ENCODE assay signal across 13 cellular contexts in genomic region chr13:20869540-20869939, GRCh38. TPM values are rescaled to one million over a fixed set of nuclear protein-coding genes. Genes with fewer than 3 reads are reported as not detected.
DNase-seq lines count a peak whose midpoint lies in the region; ATAC-seq, FAIRE-seq and TF ChIP-seq lines count a peak whose summit lies in the region.
"Had no signal": no experiment of that assay in that cellular context is flagged by ENCODE, and none has a peak within 500 bp of the region (broad histone marks: within the 10 kb centered on the region; RNA-seq: fewer than 3 reads in every experiment).

No MANE protein-coding gene starts in this region.

- peaks cover 15% of the 10 kb centered on the region for H3K4me1 Mint-ChIP-seq in MCF 10A (ENCODE audit: insufficient read depth, unreplicated experiment)
- peaks cover 6% of the 10 kb centered on the region for H3K4me1 Mint-ChIP-seq in activated CD8-positive, alpha-beta memory T cell treated with anti-CD3 and anti-CD28 coated beads, Interleukin-2, amount 10 ng/mL, durations not matched to agents 7 days and 5 days

- H3K27me3 Mint-ChIP-seq in MCF 10A (ENCODE audit: insufficient read depth, unreplicated experiment), result no peaks in the 10 kb centered on the region
- no peaks in the 10 kb centered on the region for H3K27me3 Mint-ChIP-seq in activated CD8-positive, alpha-beta memory T cell treated with anti-CD3 and anti-CD28 coated beads, Interleukin-2, amount 10 ng/mL, durations not matched to agents 7 days and 5 days

- H3K4me2 ChIP-seq in mammary epithelial cell (ENCODE audit: insufficient read depth, low read depth, low read length) (no peak overlapping the region), PC-3 (ENCODE audit: low read length) (no peak overlapping the region)
- H3K4me2 ChIP-seq: BLaER1 treated with 17β-estradiol and CSF1 and Interleukin-3, amounts not matched to agents 10 nM and 100 nM; KMS-11 had no signal

- peak; percentile 39 for FAIRE-seq in small intestine (lab: Jason Lieb, UNC)

- H3K9me2 ChIP-seq in PC-3 (replicated peaks; ENCODE audit: low read length), result no peaks in the 10 kb centered on the region

- H3K9me3 Mint-ChIP-seq in MCF 10A (ENCODE audit: unreplicated experiment), result no peaks in the 10 kb centered on the region
- H3K9me3 Mint-ChIP-seq in activated CD8-positive, alpha-beta memory T cell treated with anti-CD3 and anti-CD28 coated beads, Interleukin-2, amount 10 ng/mL, durations not matched to agents 7 days and 5 days (ENCODE audit: low read depth), result no peaks in the 10 kb centered on the region
- H3K9me3 Mint-ChIP-seq: natural killer cell had no signal

- H3K79me2 ChIP-seq in mammary epithelial cell (ENCODE audit: insufficient read depth, low read length), result peaks cover 89% of the 10 kb centered on the region
- H3K79me2 ChIP-seq in PC-3 (ENCODE audit: low read length), result peaks cover 100% of the 10 kb centered on the region

- POLR2A ChIA-PET in MCF 10A (lab: Yijun Ruan, JAX) (interaction anchor here (0.6 kb wide), 2 partner anchors 187 to 301 kb away, joined by 3 to 4 read pairs; no protein-coding TSS in a partner anchor), PC-3 (lab: Charles Lee; ENCODE audit: unreplicated experiment) (no interaction called here)

- H3K4me3 Mint-ChIP-seq in MCF 10A (ENCODE audit: unreplicated experiment), result no peak overlapping the region
- H3K4me3 Mint-ChIP-seq in activated CD8-positive, alpha-beta memory T cell treated with anti-CD3 and anti-CD28 coated beads, Interleukin-2, amount 10 ng/mL, durations not matched to agents 7 days and 5 days, result no peak overlapping the region
- H3K4me3 Mint-ChIP-seq: natural killer cell had no signal

- CTCF ChIA-PET in MCF 10A (lab: Yijun Ruan, JAX), result interaction anchor here (1.9 kb wide), 1 partner anchor 32 kb away, joined by 6 read pairs; no protein-coding TSS in a partner anchor
- CTCF ChIA-PET in mammary epithelial cell (lab: Charles Lee; ENCODE audit: low non-redundant PET), result interaction anchor here (0.5 to 0.6 kb wide), 2 partner anchors 50 to 679 kb away, joined by 3 read pairs; no protein-coding TSS in a partner anchor
- CTCF ChIA-PET in PC-3 (lab: Charles Lee), result interaction anchor here (0.7 to 0.9 kb wide), 3 partner anchors 166 to 705 kb away, joined by 3 to 5 read pairs (median 3); no protein-coding TSS in a partner anchor
- CTCF ChIA-PET in activated CD8-positive, alpha-beta memory T cell treated with anti-CD3 and anti-CD28 coated beads, Interleukin-2, amount 10 ng/mL, durations not matched to agents 7 days and 5 days (lab: Charles Lee), result no interaction called here

- H3K27me3 ChIP-seq in mammary epithelial cell (ENCODE audit: insufficient read depth, low read length) (no peaks in the 10 kb centered on the region), PC-3 (ENCODE audit: low read length) (no peaks in the 10 kb centered on the region), small intestine (ENCODE audit: control insufficient read depth in 2 of 2, insufficient read depth in 2 of 2, low read length in 2 of 2) (no peaks in the 10 kb centered on the region)
- H3K27me3 ChIP-seq: BLaER1 treated with 17β-estradiol and CSF1 and Interleukin-3, amounts not matched to agents 10 nM and 100 nM had no signal

- peaks cover 4% of the 10 kb centered on the region for H3F3A ChIP-seq in PC-3 (ENCODE audit: low read length, unreplicated experiment)

- H3K27ac ChIP-seq in mammary epithelial cell (ENCODE audit: insufficient read depth, low read depth, low read length) (no peak overlapping the region), PC-3 (ENCODE audit: low read length) (no peak overlapping the region), small intestine (ENCODE audit: low read depth in 1 of 2, low read length in 1 of 2) (no peak overlapping the region)
- H3K27ac ChIP-seq: BLaER1 treated with 17β-estradiol and CSF1 and Interleukin-3, amounts not matched to agents 10 nM and 100 nM; KMS-11 had no signal

- H3K36me3 Mint-ChIP-seq in MCF 10A (ENCODE audit: insufficient read depth, unreplicated experiment), result no peaks in the 10 kb centered on the region
- peaks cover 3% of the 10 kb centered on the region for H3K36me3 Mint-ChIP-seq in activated CD8-positive, alpha-beta memory T cell treated with anti-CD3 and anti-CD28 coated beads, Interleukin-2, amount 10 ng/mL, durations not matched to agents 7 days and 5 days
- H3K36me3 Mint-ChIP-seq: natural killer cell had no signal

- BruUV-seq in MCF 10A (replicated peaks; lab: Mats Ljungman, UMichigan) (no TSS peak), mammary epithelial cell (replicated peaks; lab: Mats Ljungman, UMichigan) (no TSS peak), PC-3 (replicated peaks; lab: Mats Ljungman, UMichigan) (no TSS peak)

- DNase-seq in MCF 10A (ENCODE audit: unreplicated experiment) (no peak), mammary epithelial cell (no peak), PC-3 (peak; percentile 16), fibroblast of mammary gland (ENCODE audit: low read depth) (peak; percentile 17), small intestine (peak; percentile 18), activated T-cell treated with anti-CD3 and anti-CD28 coated beads for 4 hours (no peak), iPS-NIHi11 (ENCODE audit: low spot score) (no peak)
- DNase-seq in activated CD8-positive, alpha-beta memory T cell treated with anti-CD3 and anti-CD28 coated beads, Interleukin-2, amount 10 ng/mL, durations not matched to agents 7 days and 5 days, result no peak
- DNase-seq: activated CD4-positive, alpha-beta T cell treated with anti-CD3 and anti-CD28 coated beads, Interleukin-2, amount 50 U/mL, for 4 hours; amygdala; natural killer cell had no signal

- H4K20me1 ChIP-seq in mammary epithelial cell (ENCODE audit: insufficient read depth, low read length) (no peaks in the 10 kb centered on the region), PC-3 (ENCODE audit: low read length) (peaks cover 30% of the 10 kb centered on the region)

- H3K27ac Mint-ChIP-seq in MCF 10A (ENCODE audit: low read depth, unreplicated experiment), result no peak overlapping the region
- H3K27ac Mint-ChIP-seq in activated CD8-positive, alpha-beta memory T cell treated with anti-CD3 and anti-CD28 coated beads, Interleukin-2, amount 10 ng/mL, durations not matched to agents 7 days and 5 days, result no peak overlapping the region
- H3K27ac Mint-ChIP-seq: natural killer cell had no signal

- no peak overlapping the region for H3K9ac ChIP-seq in mammary epithelial cell (ENCODE audit: insufficient read depth, low read length)
- no peak overlapping the region for H3K9ac ChIP-seq in PC-3 (ENCODE audit: low read length)
- H3K9ac ChIP-seq: BLaER1 treated with 17β-estradiol and CSF1 and Interleukin-3, amounts not matched to agents 10 nM and 100 nM; KMS-11 had no signal

- H3K36me3 ChIP-seq in mammary epithelial cell (ENCODE audit: insufficient read depth, low read length), result no peaks in the 10 kb centered on the region
- H3K36me3 ChIP-seq in PC-3 (ENCODE audit: low read depth, low read length), result peaks cover 3% of the 10 kb centered on the region; the same call in 1 of the 2 replicates
- H3K36me3 ChIP-seq in small intestine (ENCODE audit: control insufficient read depth in 2 of 2, insufficient read depth in 2 of 2, low read length in 2 of 2), result no peaks in the 10 kb centered on the region

- 100% methylated on average over 2 of the region's 2 CpGs for WGBS in mammary epithelial cell (ENCODE audit: low coverage, missing lambda C conversion rate)
- 80 to 86% (median 86%) methylated on average over 2 of the region's 2 CpGs for WGBS in small intestine, 3 donors

- intact Hi-C loops in MCF 10A (cut with micrococcal nuclease), result no loop called here
- intact Hi-C loops in mammary epithelial cell (cut with micrococcal nuclease), result no loop called here
- intact Hi-C loops in PC-3 (cut with micrococcal nuclease), result loop anchor here (2.0 to 5.0 kb wide), 2 partner anchors 39 to 372 kb away; no protein-coding TSS in a partner anchor

- peak; percentile 26 for TF ChIP-seq CTCF in MCF 10A (IDR thresholded peaks at IDR 0.05; ENCODE audit: unreplicated experiment)
- no peak for TF ChIP-seq CTCF in mammary epithelial cell (conservative IDR thresholded peaks at IDR 0.05 in 1 of 2, IDR thresholded peaks at IDR 0.05 in 1 of 2; ENCODE audit: extremely low read depth in 1 of 2, insufficient read depth in 1 of 2, low read depth in 1 of 2, low read length in 2 of 2)
- TF ChIP-seq CTCF in PC-3 (conservative IDR thresholded peaks at IDR 0.05; ENCODE audit: low read depth, low read length), result peak; percentile 42; the same call in 1 of the 2 replicates
- TF ChIP-seq CTCF in fibroblast of mammary gland (conservative IDR thresholded peaks at IDR 0.05; ENCODE audit: control insufficient read depth, insufficient read depth, low read depth, low read length), result no peak

- H3K9me3 ChIP-seq in mammary epithelial cell (replicated peaks; ENCODE audit: insufficient read depth, low read length), result no peaks in the 10 kb centered on the region
- H3K9me3 ChIP-seq in PC-3 (ENCODE audit: low read length), result no peaks in the 10 kb centered on the region
- H3K9me3 ChIP-seq in small intestine (ENCODE audit: control insufficient read depth, low read depth), result no peaks in the 10 kb centered on the region
- H3K9me3 ChIP-seq: BLaER1 treated with 17β-estradiol and CSF1 and Interleukin-3, amounts not matched to agents 10 nM and 100 nM had no signal

- ATAC-seq in PC-3, result peak; percentile 37
- ATAC-seq in activated CD8-positive, alpha-beta memory T cell treated with anti-CD3 and anti-CD28 coated beads, Interleukin-2, amount 10 ng/mL, durations not matched to agents 7 days and 5 days, result no peak
- ATAC-seq: natural killer cell had no signal

- H2AFZ ChIP-seq in mammary epithelial cell (ENCODE audit: low read depth, low read length), result no peak overlapping the region
- no peak overlapping the region for H2AFZ ChIP-seq in PC-3 (ENCODE audit: low read length)

- in situ Hi-C loops in mammary epithelial cell (cut with MboI; ENCODE audit: low sequenced_read_pairs in 2 of 2), result no loop called here

- H3K4me3 ChIP-seq in mammary epithelial cell (replicated peaks in 1 of 3; ENCODE audit: insufficient read depth in 1 of 3, low read depth in 2 of 3, low read length in 3 of 3) (no peak overlapping the region), PC-3 (ENCODE audit: low read length) (no peak overlapping the region), fibroblast of mammary gland (ENCODE audit: control insufficient read depth, low read depth, low read length) (no peak overlapping the region), small intestine (ENCODE audit: low read depth in 1 of 2, low read length in 2 of 2) (no peak overlapping the region)
- H3K4me3 ChIP-seq: BLaER1 treated with 17β-estradiol and CSF1 and Interleukin-3, amounts not matched to agents 10 nM and 100 nM had no signal

- H3K4me1 ChIP-seq in mammary epithelial cell (ENCODE audit: insufficient read depth, low read length) (peaks cover 15% of the 10 kb centered on the region), PC-3 (ENCODE audit: insufficient read depth, low read length) (peaks cover 13% of the 10 kb centered on the region), small intestine (ENCODE audit: control insufficient read depth in 2 of 2, insufficient read depth in 1 of 2, low read depth in 1 of 2, low read length in 1 of 2) (no peaks in the 10 kb centered on the region)

- dilution Hi-C loops in mammary epithelial cell (cut with HindIII; ENCODE audit: low sequenced_read_pairs), result no loop called here

RNA-seq across cellular contexts. Expression of gene XPO4, which starts 33.0 kb away (rescaled TPM):
- total RNA-seq in MCF 10A (2022) (22.5 and 25.8 TPM in 2 replicates), mammary epithelial cell (10 to 100 TPM; 18.1 to 23.7 TPM), PC-3 (2014; rRNA removed) (38.5 and 39.9 TPM in 2 replicates)
- polyA plus RNA-seq in mammary epithelial cell (8.3 TPM), small intestine (1 to 10 TPM; 1.3 to 4.6 (median 1.4) TPM)
- polyA minus RNA-seq in mammary epithelial cell, result 21.9 TPM
- 10 to 100 TPM; 19.7 to 19.8 TPM for total RNA-seq in activated CD8-positive, alpha-beta memory T cell treated with anti-CD3 and anti-CD28 coated beads, Interleukin-2, amount 10 ng/mL, durations not matched to agents 7 days and 5 days

Comparison
In these comparisons a context has a peak if more than half of its experiments do, and no peak if none do; other contexts are left out.
1. CTCF ChIP-seq: peak in MCF 10A (single experiment) and PC-3 (single experiment); none in mammary epithelial cell (0 of 2) and fibroblast of mammary gland (single experiment).
2. DNase-seq: peak in PC-3 (single experiment), fibroblast of mammary gland (single experiment) and small intestine (single experiment); none in MCF 10A (single experiment), mammary epithelial cell (single experiment), activated T-cell treated with anti-CD3 and anti-CD28 coated beads for 4 hours (single experiment), activated CD8-positive, alpha-beta memory T cell treated with anti-CD3 and anti-CD28 coated beads, Interleukin-2, amount 10 ng/mL, durations not matched to agents 7 days and 5 days (single experiment) and iPS-NIHi11 (single experiment).